Comparison of ENCODE assay signal across 14 cellular contexts in genomic region chr18:53191634-53192033, GRCh38.
"Had no signal": no experiment of that assay in that cellular context is flagged by ENCODE, and none has a peak within 500 bp of the region (broad histone marks: within the 10 kb centered on the region; RNA-seq: fewer than 3 reads in every experiment).

No MANE protein-coding gene starts in this region.

- H3K4me1 Mint-ChIP-seq: activated naive CD8-positive, alpha-beta T cell treated with anti-CD3 and anti-CD28 coated beads, Interleukin-2, amount 10 ng/mL, durations not matched to agents 7 days and 5 days; nephron had no signal

- H3K4me3 Mint-ChIP-seq: activated naive CD8-positive, alpha-beta T cell treated with anti-CD3 and anti-CD28 coated beads, Interleukin-2, amount 10 ng/mL, durations not matched to agents 7 days and 5 days; nephron had no signal

- H3K27me3 Mint-ChIP-seq: activated naive CD8-positive, alpha-beta T cell treated with anti-CD3 and anti-CD28 coated beads, Interleukin-2, amount 10 ng/mL, durations not matched to agents 7 days and 5 days had no signal

- H3K9me3 ChIP-seq: left ventricle myocardium inferior had no signal

- H3K27ac Mint-ChIP-seq: activated naive CD8-positive, alpha-beta T cell treated with anti-CD3 and anti-CD28 coated beads, Interleukin-2, amount 10 ng/mL, durations not matched to agents 7 days and 5 days; nephron had no signal

- H3K9me3 Mint-ChIP-seq: activated naive CD8-positive, alpha-beta T cell treated with anti-CD3 and anti-CD28 coated beads, Interleukin-2, amount 10 ng/mL, durations not matched to agents 7 days and 5 days; nephron had no signal

- DNase-seq: activated CD4-positive, alpha-beta T cell treated with anti-CD3 and anti-CD28 coated beads for 1 hour; activated CD4-positive, alpha-beta T cell treated with anti-CD3 and anti-CD28 coated beads, Interleukin-2, amount 50 U/mL, for 48 hours; activated gamma-delta T cell treated with Interleukin-2 at 50 U/mL for 16 hours; activated naive CD8-positive, alpha-beta T cell treated with anti-CD3 and anti-CD28 coated beads, Interleukin-2, amount 10 ng/mL, durations not matched to agents 7 days and 5 days; activated T-cell treated with anti-CD3 and anti-CD28 coated beads, Interleukin-2, amount 50 U/mL, for 48 hours; anterior cingulate cortex; foreskin keratinocyte; islet precursor cell; left ventricle myocardium inferior; mesenchymal stem cell; stimulated activated CD4-positive, alpha-beta T cell treated with anti-CD3 and anti-CD28 coated beads, Interleukin-2, amount 100 ng/mL, for 48 hours; stimulated activated naive CD4-positive, alpha-beta T cell treated with Interleukin-2 at 50 U/mL for 16 hours; trophoblast cell had no signal

- H3K4me1 ChIP-seq: foreskin keratinocyte, left ventricle myocardium inferior had no signal

- H3K36me3 ChIP-seq: left ventricle myocardium inferior had no signal

- H3K4me3 ChIP-seq: left ventricle myocardium inferior had no signal

- H3K27me3 ChIP-seq: foreskin keratinocyte had no signal

- H3K27ac ChIP-seq: foreskin keratinocyte, left ventricle myocardium inferior had no signal

- ATAC-seq: foreskin keratinocyte had no signal

- H3K36me3 Mint-ChIP-seq: activated naive CD8-positive, alpha-beta T cell treated with anti-CD3 and anti-CD28 coated beads, Interleukin-2, amount 10 ng/mL, durations not matched to agents 7 days and 5 days had no signal
